ENCODE assay signal across 12 cellular contexts in genomic region chr7:27191081-27191715, GRCh38. TPM values are rescaled to one million over a fixed set of nuclear protein-coding genes. Genes with fewer than 3 reads are reported as not detected.
DNase-seq lines count a peak whose midpoint lies in the region; ATAC-seq and TF ChIP-seq lines count a peak whose summit lies in the region.
"Had no signal": no experiment of that assay in that cellular context is flagged by ENCODE, and none has a peak within 500 bp of the region (broad histone marks: within the 10 kb centered on the region; RNA-seq: fewer than 3 reads in every experiment).

No MANE protein-coding gene starts in this region.

- peaks cover 56% of the 10 kb centered on the region for H3K27me3 Mint-ChIP-seq in activated naive CD8-positive, alpha-beta T cell
- peaks cover 95% of the 10 kb centered on the region for H3K27me3 Mint-ChIP-seq in activated naive CD8-positive, alpha-beta T cell treated with anti-CD3 and anti-CD28 coated beads for 36 hours
- H3K27me3 Mint-ChIP-seq in activated naive CD8-positive, alpha-beta T cell treated with anti-CD3 and anti-CD28 coated beads, Interleukin-2, amount 50 U/mL, for 24 hours, result peaks cover 86% of the 10 kb centered on the region
- peaks cover 68 to 99% (median 79%) of the 10 kb centered on the region in 5 donors for H3K27me3 Mint-ChIP-seq in naive thymus-derived CD8-positive, alpha-beta T cell

- H3K36me3 ChIP-seq in urinary bladder (ENCODE audit: insufficient read depth), result no peaks in the 10 kb centered on the region

- H3K4me1 ChIP-seq in urinary bladder (ENCODE audit: insufficient read depth), result peaks cover 1% of the 10 kb centered on the region

- DNase-seq in activated naive CD8-positive, alpha-beta T cell treated with anti-CD3 and anti-CD28 coated beads for 36 hours, result no peak
- no peak for DNase-seq in activated naive CD8-positive, alpha-beta T cell treated with anti-CD3 and anti-CD28 coated beads, Interleukin-2, amount 50 U/mL, for 24 hours
- no peak for DNase-seq in naive thymus-derived CD8-positive, alpha-beta T cell
- DNase-seq in GM10266 (ENCODE audit: extremely low spot score) (no peak), HUDEP-2 (lab: John Stamatoyannopoulos, UW; ENCODE audit: unreplicated experiment in 76 of 76) (no peak), DMS53 (lab: John Stamatoyannopoulos, UW) (no peak)
- DNase-seq: activated CD4-positive, alpha-beta T cell treated with anti-CD3 and anti-CD28 coated beads, Interleukin-2, amount 50 U/mL, for 4 hours; NCI-H1436 treated with DMSO at 0.1 percent for 48 hours; T-helper 1 cell had no signal

- no peaks in the 10 kb centered on the region for H3K9me3 Mint-ChIP-seq in activated naive CD8-positive, alpha-beta T cell (ENCODE audit: low read depth)
- H3K9me3 Mint-ChIP-seq in activated naive CD8-positive, alpha-beta T cell treated with anti-CD3 and anti-CD28 coated beads for 36 hours, result no peaks in the 10 kb centered on the region
- H3K9me3 Mint-ChIP-seq in activated naive CD8-positive, alpha-beta T cell treated with anti-CD3 and anti-CD28 coated beads, Interleukin-2, amount 50 U/mL, for 24 hours, result no peaks in the 10 kb centered on the region
- peaks cover 0 to 4% (median 0%) of the 10 kb centered on the region in 9 donors for H3K9me3 Mint-ChIP-seq in naive thymus-derived CD8-positive, alpha-beta T cell
- H3K9me3 Mint-ChIP-seq: memory B cell had no signal

- H3K4me3 Mint-ChIP-seq in activated naive CD8-positive, alpha-beta T cell, result peak overlapping the region; percentile 51
- H3K4me3 Mint-ChIP-seq in activated naive CD8-positive, alpha-beta T cell treated with anti-CD3 and anti-CD28 coated beads for 36 hours, result no peak overlapping the region
- H3K4me3 Mint-ChIP-seq in activated naive CD8-positive, alpha-beta T cell treated with anti-CD3 and anti-CD28 coated beads, Interleukin-2, amount 50 U/mL, for 24 hours, result no peak overlapping the region
- peak overlapping the region in 6 of 10 donors; percentile 1 to 66 (median 32) for H3K4me3 Mint-ChIP-seq in naive thymus-derived CD8-positive, alpha-beta T cell
- H3K4me3 Mint-ChIP-seq: memory B cell had no signal

- H3K27ac Mint-ChIP-seq in activated naive CD8-positive, alpha-beta T cell, result no peak overlapping the region
- no peak overlapping the region for H3K27ac Mint-ChIP-seq in activated naive CD8-positive, alpha-beta T cell treated with anti-CD3 and anti-CD28 coated beads for 36 hours
- peak overlapping the region; percentile 39 for H3K27ac Mint-ChIP-seq in activated naive CD8-positive, alpha-beta T cell treated with anti-CD3 and anti-CD28 coated beads, Interleukin-2, amount 50 U/mL, for 24 hours
- peak overlapping the region in 1 of 10 donors; percentile 72 for H3K27ac Mint-ChIP-seq in naive thymus-derived CD8-positive, alpha-beta T cell
- H3K27ac Mint-ChIP-seq: memory B cell had no signal

- peak overlapping the region; percentile 66 for H3K4me3 ChIP-seq in urinary bladder (ENCODE audit: low read depth, low read length)

- H3K4me1 Mint-ChIP-seq in activated naive CD8-positive, alpha-beta T cell (ENCODE audit: low read depth), result peaks cover 44% of the 10 kb centered on the region
- peaks cover 32% of the 10 kb centered on the region for H3K4me1 Mint-ChIP-seq in activated naive CD8-positive, alpha-beta T cell treated with anti-CD3 and anti-CD28 coated beads for 36 hours
- H3K4me1 Mint-ChIP-seq in activated naive CD8-positive, alpha-beta T cell treated with anti-CD3 and anti-CD28 coated beads, Interleukin-2, amount 50 U/mL, for 24 hours, result peaks cover 25% of the 10 kb centered on the region
- H3K4me1 Mint-ChIP-seq in naive thymus-derived CD8-positive, alpha-beta T cell, result peaks cover 19 to 52% (median 44%) of the 10 kb centered on the region in 4 donors

- H3K36me3 Mint-ChIP-seq in activated naive CD8-positive, alpha-beta T cell, result no peaks in the 10 kb centered on the region
- H3K36me3 Mint-ChIP-seq in activated naive CD8-positive, alpha-beta T cell treated with anti-CD3 and anti-CD28 coated beads for 36 hours, result no peaks in the 10 kb centered on the region
- H3K36me3 Mint-ChIP-seq in activated naive CD8-positive, alpha-beta T cell treated with anti-CD3 and anti-CD28 coated beads, Interleukin-2, amount 50 U/mL, for 24 hours (ENCODE audit: low read depth), result no peaks in the 10 kb centered on the region
- H3K36me3 Mint-ChIP-seq in naive thymus-derived CD8-positive, alpha-beta T cell, result peaks cover 0 to 6% (median 2%) of the 10 kb centered on the region in 3 donors

- POLR2A ChIA-PET in naive thymus-derived CD8-positive, alpha-beta T cell (lab: Charles Lee), result interaction anchor here (1.1 to 1.6 kb wide), 2 partner anchors 8 to 34 kb away, joined by 3 to 5 read pairs; partner anchors contain the start of genes HOXA13 and HOXA7

- no peak for ATAC-seq in activated naive CD8-positive, alpha-beta T cell treated with anti-CD3 and anti-CD28 coated beads, Interleukin-2, amount 50 U/mL, for 24 hours
- ATAC-seq in naive thymus-derived CD8-positive, alpha-beta T cell, result no peak

- WGBS in urinary bladder, result 31% methylated on average over 15 of the region's 15 CpGs

- peak overlapping the region; percentile 88 for H3K27ac ChIP-seq in urinary bladder (ENCODE audit: low read depth)

- no peak for TF ChIP-seq CTCF in GM10266 (IDR thresholded peaks at IDR 0.05; ENCODE audit: control insufficient read depth, insufficient read depth, low read depth, missing control alignments)

RNA-seq across cellular contexts. Expression of gene HOXA11, which starts 6.2 kb away (rescaled TPM):
- total RNA-seq in activated naive CD8-positive, alpha-beta T cell treated with anti-CD3 and anti-CD28 coated beads for 36 hours, result under 1 TPM in 1 of 2 experiments, not detected in 1; 0.10 TPM
- total RNA-seq in naive thymus-derived CD8-positive, alpha-beta T cell, result not detected
- polyA plus RNA-seq in naive thymus-derived CD8-positive, alpha-beta T cell, result not detected
- 9.3 TPM for total RNA-seq in urinary bladder
- 39.1 TPM for polyA plus RNA-seq in urinary bladder

RNA-seq across cellular contexts. Expression of gene HOXA13, which starts 8.7 kb away (rescaled TPM):
- not detected for total RNA-seq in activated naive CD8-positive, alpha-beta T cell treated with anti-CD3 and anti-CD28 coated beads for 36 hours
- not detected for total RNA-seq in naive thymus-derived CD8-positive, alpha-beta T cell
- polyA plus RNA-seq in naive thymus-derived CD8-positive, alpha-beta T cell, result not detected
- 43.2 TPM for total RNA-seq in urinary bladder
- polyA plus RNA-seq in urinary bladder, result 24.4 TPM

RNA-seq across cellular contexts. Expression of gene HOXA10, which starts 17.1 kb away (rescaled TPM):
- not detected for total RNA-seq in activated naive CD8-positive, alpha-beta T cell treated with anti-CD3 and anti-CD28 coated beads for 36 hours
- total RNA-seq in naive thymus-derived CD8-positive, alpha-beta T cell, result not detected
- under 1 TPM in 1 of 3 donors, not detected in 2; 0.19 TPM for polyA plus RNA-seq in naive thymus-derived CD8-positive, alpha-beta T cell
- 23.2 TPM for total RNA-seq in urinary bladder
- 44.9 TPM for polyA plus RNA-seq in urinary bladder

RNA-seq across cellular contexts. Expression of gene HOXA9, which starts 25.9 kb away (rescaled TPM):
- total RNA-seq in activated naive CD8-positive, alpha-beta T cell treated with anti-CD3 and anti-CD28 coated beads for 36 hours, result not detected
- not detected for total RNA-seq in naive thymus-derived CD8-positive, alpha-beta T cell
- polyA plus RNA-seq in naive thymus-derived CD8-positive, alpha-beta T cell, result under 1 TPM in 1 of 3 donors, not detected in 2; 0.16 TPM
- 19.8 TPM for total RNA-seq in urinary bladder
- 20.5 TPM for polyA plus RNA-seq in urinary bladder

RNA-seq across cellular contexts. Expression of gene HOXA7, which starts 34.7 kb away (rescaled TPM):
- total RNA-seq in activated naive CD8-positive, alpha-beta T cell treated with anti-CD3 and anti-CD28 coated beads for 36 hours, result not detected
- total RNA-seq in naive thymus-derived CD8-positive, alpha-beta T cell, result not detected
- not detected for polyA plus RNA-seq in naive thymus-derived CD8-positive, alpha-beta T cell
- total RNA-seq in urinary bladder, result 3.7 TPM
- polyA plus RNA-seq in urinary bladder, result 14.2 TPM

Comparison
In these comparisons a context has a peak if more than half of its experiments do, and no peak if none do; other contexts are left out.
1. H3K4me3 Mint-ChIP-seq: peak in activated naive CD8-positive, alpha-beta T cell (single experiment) and naive thymus-derived CD8-positive, alpha-beta T cell (6 of 10); none in activated naive CD8-positive, alpha-beta T cell treated with anti-CD3 and anti-CD28 coated beads for 36 hours (single experiment) and activated naive CD8-positive, alpha-beta T cell treated with anti-CD3 and anti-CD28 coated beads, Interleukin-2, amount 50 U/mL, for 24 hours (single experiment).
2. RNA of gene HOXA13, which starts 8.7 kb away (total RNA-seq): 43.2 TPM in urinary bladder (single experiment); not detected in activated naive CD8-positive, alpha-beta T cell treated with anti-CD3 and anti-CD28 coated beads for 36 hours and not detected in naive thymus-derived CD8-positive, alpha-beta T cell; every median in the first group is over 10 times any median in the second.
3. RNA of gene HOXA10, which starts 17.1 kb away (total RNA-seq): 23.2 TPM in urinary bladder (single experiment); not detected in activated naive CD8-positive, alpha-beta T cell treated with anti-CD3 and anti-CD28 coated beads for 36 hours and not detected in naive thymus-derived CD8-positive, alpha-beta T cell; every median in the first group is over 10 times any median in the second.